In genomic region chr1:156428772-156429288, GRCh38 we compare ENCODE assay signal across 22 cellular contexts. TPM values are rescaled to one million over a fixed set of nuclear protein-coding genes. Genes with fewer than 3 reads are reported as not detected.
A peak's percentile ranks its signal among the peaks of the same experiment; 100 is the strongest.
DNase-seq lines count a peak whose midpoint lies in the region; ATAC-seq and TF ChIP-seq lines count a peak whose summit lies in the region.
"Had no signal": no experiment of that assay in that cellular context is flagged by ENCODE, and none has a peak within 500 bp of the region (broad histone marks: within the 10 kb centered on the region; RNA-seq: fewer than 3 reads in every experiment).

No MANE protein-coding gene starts in this region.

- POLR2A ChIA-PET in activated CD4-positive, alpha-beta T cell treated with anti-CD3 and anti-CD28 coated beads, Interleukin-2, amount 10 ng/mL, durations not matched to agents 7 days and 5 days (lab: Charles Lee), result no interaction called here

- no peaks in the 10 kb centered on the region for H3K4me1 Mint-ChIP-seq in activated CD4-positive, alpha-beta T cell treated with anti-CD3 and anti-CD28 coated beads, Interleukin-2, amount 10 ng/mL, durations not matched to agents 7 days and 5 days

- no peak for TF ChIP-seq CTCF in dorsolateral prefrontal cortex (IDR thresholded peaks at IDR 0.05 in 54 of 56, conservative IDR thresholded peaks at IDR 0.05 in 2 of 56; ENCODE audit: low read depth in 1 of 56, partially characterized antibody in 56 of 56)

- H3K27me3 ChIP-seq in dorsolateral prefrontal cortex, result peaks cover 0 to 22% (median 0%) of the 10 kb centered on the region in 45 donors
- peaks cover 12% of the 10 kb centered on the region for H3K27me3 ChIP-seq in layer of hippocampus (ENCODE audit: control insufficient read depth, insufficient read depth, low read length)

- H3K27ac Mint-ChIP-seq in activated CD4-positive, alpha-beta T cell treated with anti-CD3 and anti-CD28 coated beads, Interleukin-2, amount 10 ng/mL, durations not matched to agents 7 days and 5 days, result no peak overlapping the region
- H3K27ac Mint-ChIP-seq: CD4-positive, alpha-beta T cell had no signal

- CTCF ChIA-PET in activated CD4-positive, alpha-beta T cell treated with anti-CD3 and anti-CD28 coated beads, Interleukin-2, amount 10 ng/mL, durations not matched to agents 7 days and 5 days (lab: Charles Lee), result interaction anchor here (1.4 to 6.5 kb wide), 2 partner anchors 14 to 43 kb away, joined by 3 to 36 read pairs; no protein-coding TSS in a partner anchor

- DNase-seq in NCI-H82 treated with DMSO at 0.1 percent for 48 hours (lab: John Stamatoyannopoulos, UW; ENCODE audit: unreplicated experiment), result peak; percentile 90
- no peak for DNase-seq in dorsolateral prefrontal cortex
- DNase-seq in NCI-H2107 treated with DMSO at 0.1 percent for 48 hours (lab: John Stamatoyannopoulos, UW; ENCODE audit: unreplicated experiment), result no peak
- DNase-seq in activated CD4-positive, alpha-beta T cell treated with anti-CD3 and anti-CD28 coated beads, Interleukin-2, amount 10 ng/mL, durations not matched to agents 7 days and 5 days, result no peak
- DNase-seq in occipital lobe (lab: John Stamatoyannopoulos, UW), result no peak
- DNase-seq: Caco-2; CD4-positive, alpha-beta T cell; DMS153; GOT3; MG63; NCI-H1417; NCI-H1694 treated with DMSO at 0.1 percent for 48 hours; NK-92 treated with Interleukin-12 subunit alpha and Interleukin-12 subunit beta, amount 100 ng/mL, for 24 hours; SIG-M5; SK-N-SH had no signal

- H3K27ac ChIP-seq in dorsolateral prefrontal cortex (peak overlapping the region in 56 of 59 donors; percentile 30 to 100 (median 88)), layer of hippocampus (ENCODE audit: low read depth, low read length) (peak overlapping the region; percentile 69), temporal lobe (ENCODE audit: low read depth, low read length) (peak overlapping the region; percentile 83)

- no peaks in the 10 kb centered on the region for H3K36me3 Mint-ChIP-seq in activated CD4-positive, alpha-beta T cell treated with anti-CD3 and anti-CD28 coated beads, Interleukin-2, amount 10 ng/mL, durations not matched to agents 7 days and 5 days (ENCODE audit: low read depth)

- intact Hi-C loops in dorsolateral prefrontal cortex (cut with DNase I), result no loop called here

- H3K4me3 Mint-ChIP-seq in activated CD4-positive, alpha-beta T cell treated with anti-CD3 and anti-CD28 coated beads, Interleukin-2, amount 10 ng/mL, durations not matched to agents 7 days and 5 days, result no peak overlapping the region
- H3K4me3 Mint-ChIP-seq: CD4-positive, alpha-beta T cell had no signal

- ATAC-seq in GM21515 (IDR thresholded peaks at IDR 0.05; ENCODE audit: unreplicated experiment), result no peak
- ATAC-seq: HepG2, K562 had no signal

- peak overlapping the region; percentile 30 to 90 (median 66) for H3K4me3 ChIP-seq in dorsolateral prefrontal cortex
- H3K4me3 ChIP-seq: K562, MG63 had no signal

- H3K27me3 Mint-ChIP-seq in activated CD4-positive, alpha-beta T cell treated with anti-CD3 and anti-CD28 coated beads, Interleukin-2, amount 10 ng/mL, durations not matched to agents 7 days and 5 days, result peaks cover 97% of the 10 kb centered on the region

- no peaks in the 10 kb centered on the region for H3K9me3 Mint-ChIP-seq in activated CD4-positive, alpha-beta T cell treated with anti-CD3 and anti-CD28 coated beads, Interleukin-2, amount 10 ng/mL, durations not matched to agents 7 days and 5 days
- H3K9me3 Mint-ChIP-seq: CD4-positive, alpha-beta T cell had no signal

RNA-seq across cellular contexts. Expression of gene RHBG, which starts 59.8 kb away (rescaled TPM):
- total RNA-seq in dorsolateral prefrontal cortex, result under 1 TPM in 5 of 120 experiments, not detected in 115; 0.33 to 0.61 (median 0.44) TPM
- total RNA-seq in temporal lobe, result not detected
- not detected for total RNA-seq in activated CD4-positive, alpha-beta T cell treated with anti-CD3 and anti-CD28 coated beads, Interleukin-2, amount 10 ng/mL, durations not matched to agents 7 days and 5 days
- not detected for total RNA-seq in occipital lobe
- total RNA-seq: CD4-positive, alpha-beta T cell; K562; LHCN-M2; NCI-H460 had no signal
